Comparison of ENCODE assay signal across 25 cellular contexts in the genomic region with DNA sequence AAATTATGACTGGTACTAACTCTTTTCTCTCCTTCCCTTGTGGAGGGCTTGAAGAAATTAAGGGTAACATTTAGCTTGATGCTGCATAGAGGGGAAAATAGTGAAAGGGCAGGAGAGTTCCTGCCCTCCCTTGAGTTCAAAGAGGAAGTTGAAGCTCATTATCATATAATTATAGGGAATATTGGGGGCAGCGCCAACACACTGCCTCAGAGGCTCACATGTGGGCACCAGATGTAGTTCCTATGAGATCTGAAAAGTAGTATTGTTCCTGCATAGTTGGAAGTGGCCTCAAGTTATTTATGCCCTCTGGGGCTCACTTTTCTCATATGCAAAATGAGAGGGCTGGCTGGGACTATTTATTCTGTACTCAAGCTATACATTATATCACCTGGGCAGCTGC. TPM values are rescaled to one million over a fixed set of nuclear protein-coding genes. Genes with fewer than 3 reads are reported as not detected.
"Had no signal": no experiment of that assay in that cellular context is flagged by ENCODE, and none has a peak within 500 bp of the region (broad histone marks: within the 10 kb centered on the region; RNA-seq: fewer than 3 reads in every experiment).

No MANE protein-coding gene starts in this region.

- ATAC-seq: activated naive CD4-positive, alpha-beta T cell treated with anti-CD3 and anti-CD28 coated beads, Interleukin-2, amount 50 U/mL, for 72 hours; activated T-helper 17 cell treated with anti-CD3 and anti-CD28 coated beads, Interleukin-2, amount 50 U/mL, for 72 hours; mucosa of descending colon; right cardiac atrium; stimulated activated naive CD8-positive, alpha-beta T cell treated with anti-CD3 and anti-CD28 coated beads, Interleukin-15, amount 100 ng/mL, for 72 hours had no signal

- H3K9me3 ChIP-seq: mucosa of descending colon, suprapubic skin, tibial nerve had no signal

- H3K4me1 ChIP-seq: suprapubic skin, tibial nerve had no signal

- H3K27ac ChIP-seq: hepatocyte, parathyroid adenoma, suprapubic skin, tibial nerve had no signal

- DNase-seq: activated T-cell treated with anti-CD3 and anti-CD28 coated beads, Interleukin-2, amount 50 U/mL, for 24 hours; aorta; glutamatergic neuron; kidney glomerular epithelial cell; mesendoderm; mucosa of descending colon; nephron progenitor cell; nucleus accumbens; right cardiac atrium; stimulated activated CD4-positive, alpha-beta T cell treated with anti-CD3 and anti-CD28 coated beads, Interleukin-12 subunit alpha, Interleukin-12 subunit beta, amount 100 ng/mL, for 4 hours; stimulated activated naive CD8-positive, alpha-beta T cell treated with anti-CD3 and anti-CD28 coated beads, Interleukin-15, amount 100 ng/mL, for 72 hours; T-helper 9 cell had no signal

- H3K4me3 ChIP-seq: hepatocyte, mucosa of descending colon, suprapubic skin, tibial nerve had no signal

- H3K36me3 ChIP-seq: suprapubic skin, tibial nerve had no signal

RNA-seq across cellular contexts. Expression of gene FGF23, which starts 33.0 kb away (rescaled TPM):
- total RNA-seq: activated naive CD4-positive, alpha-beta T cell treated with anti-CD3 and anti-CD28 coated beads, Interleukin-2, amount 50 U/mL, for 72 hours; activated T-helper 17 cell treated with anti-CD3 and anti-CD28 coated beads, Interleukin-2, amount 50 U/mL, for 72 hours; aorta; chondrocyte; epithelial cell of proximal tubule; fibroblast of lung; frontal cortex; lower leg skin; mucosa of descending colon; pulmonary artery endothelial cell; suprapubic skin; tibial nerve had no signal

RNA-seq across cellular contexts. Expression of gene FGF6, which starts 33.2 kb away (rescaled TPM):
- total RNA-seq: activated naive CD4-positive, alpha-beta T cell treated with anti-CD3 and anti-CD28 coated beads, Interleukin-2, amount 50 U/mL, for 72 hours; activated T-helper 17 cell treated with anti-CD3 and anti-CD28 coated beads, Interleukin-2, amount 50 U/mL, for 72 hours; aorta; cardiac septum; chondrocyte; epithelial cell of proximal tubule; fibroblast of lung; frontal cortex; hepatocyte; lower leg skin; mucosa of descending colon; pulmonary artery endothelial cell; right cardiac atrium; suprapubic skin; tibial nerve had no signal
